Comparison of ENCODE assay signal across 10 cellular contexts in the genomic region with DNA sequence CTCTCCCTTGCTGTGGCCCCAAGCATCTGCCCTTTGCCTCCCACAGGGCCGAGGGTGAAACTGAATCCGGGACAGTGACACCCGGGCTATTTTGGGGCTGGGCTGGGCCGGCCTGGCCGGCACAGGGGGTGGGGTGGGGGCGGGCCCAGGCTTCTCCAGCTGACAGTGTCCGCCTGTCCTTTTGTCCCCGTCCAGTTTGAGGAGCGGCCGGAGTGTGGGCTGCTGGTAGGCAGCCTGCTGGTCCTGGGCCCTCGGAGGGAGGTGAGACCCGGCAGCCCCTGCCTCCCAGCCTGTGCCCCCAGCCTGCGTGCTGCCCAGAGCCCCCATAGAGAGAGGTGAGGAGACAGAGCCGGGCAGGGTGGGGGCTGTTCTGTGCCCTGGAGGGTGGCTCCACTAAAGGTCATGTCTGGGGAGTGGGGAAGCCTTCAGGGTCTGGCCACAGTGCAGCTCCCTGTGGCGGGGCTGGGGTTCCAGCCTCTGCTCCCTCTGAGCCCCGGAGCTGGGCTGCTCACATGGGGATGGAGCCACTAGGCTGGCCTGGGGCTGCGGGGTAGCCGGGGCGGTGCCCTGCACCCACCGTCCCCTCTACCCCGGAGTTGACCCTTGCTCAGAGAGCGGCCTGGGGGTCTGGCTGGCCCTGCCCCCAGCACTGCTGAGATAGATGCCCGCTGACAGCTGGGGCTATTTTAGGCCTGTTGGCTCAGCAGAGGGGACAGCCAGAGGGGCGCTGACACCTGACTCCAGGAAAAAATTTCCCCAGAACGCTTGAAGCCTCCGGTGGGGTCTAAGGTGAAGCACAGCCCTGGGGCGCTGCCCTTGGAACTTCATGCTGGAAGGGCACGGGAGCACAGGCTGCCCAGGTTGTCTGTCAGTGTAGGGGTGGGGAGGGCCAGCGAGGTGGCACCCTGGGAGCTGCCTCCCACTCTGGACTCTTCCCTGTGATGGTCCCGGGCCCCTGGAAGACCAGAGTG. TPM values are rescaled to one million over a fixed set of nuclear protein-coding genes. Genes with fewer than 3 reads are reported as not detected.
DNase-seq lines count a peak whose midpoint lies in the region; ATAC-seq and TF ChIP-seq lines count a peak whose summit lies in the region.
"Had no signal": no experiment of that assay in that cellular context is flagged by ENCODE, and none has a peak within 500 bp of the region (broad histone marks: within the 10 kb centered on the region; RNA-seq: fewer than 3 reads in every experiment).

A gene with protein sequence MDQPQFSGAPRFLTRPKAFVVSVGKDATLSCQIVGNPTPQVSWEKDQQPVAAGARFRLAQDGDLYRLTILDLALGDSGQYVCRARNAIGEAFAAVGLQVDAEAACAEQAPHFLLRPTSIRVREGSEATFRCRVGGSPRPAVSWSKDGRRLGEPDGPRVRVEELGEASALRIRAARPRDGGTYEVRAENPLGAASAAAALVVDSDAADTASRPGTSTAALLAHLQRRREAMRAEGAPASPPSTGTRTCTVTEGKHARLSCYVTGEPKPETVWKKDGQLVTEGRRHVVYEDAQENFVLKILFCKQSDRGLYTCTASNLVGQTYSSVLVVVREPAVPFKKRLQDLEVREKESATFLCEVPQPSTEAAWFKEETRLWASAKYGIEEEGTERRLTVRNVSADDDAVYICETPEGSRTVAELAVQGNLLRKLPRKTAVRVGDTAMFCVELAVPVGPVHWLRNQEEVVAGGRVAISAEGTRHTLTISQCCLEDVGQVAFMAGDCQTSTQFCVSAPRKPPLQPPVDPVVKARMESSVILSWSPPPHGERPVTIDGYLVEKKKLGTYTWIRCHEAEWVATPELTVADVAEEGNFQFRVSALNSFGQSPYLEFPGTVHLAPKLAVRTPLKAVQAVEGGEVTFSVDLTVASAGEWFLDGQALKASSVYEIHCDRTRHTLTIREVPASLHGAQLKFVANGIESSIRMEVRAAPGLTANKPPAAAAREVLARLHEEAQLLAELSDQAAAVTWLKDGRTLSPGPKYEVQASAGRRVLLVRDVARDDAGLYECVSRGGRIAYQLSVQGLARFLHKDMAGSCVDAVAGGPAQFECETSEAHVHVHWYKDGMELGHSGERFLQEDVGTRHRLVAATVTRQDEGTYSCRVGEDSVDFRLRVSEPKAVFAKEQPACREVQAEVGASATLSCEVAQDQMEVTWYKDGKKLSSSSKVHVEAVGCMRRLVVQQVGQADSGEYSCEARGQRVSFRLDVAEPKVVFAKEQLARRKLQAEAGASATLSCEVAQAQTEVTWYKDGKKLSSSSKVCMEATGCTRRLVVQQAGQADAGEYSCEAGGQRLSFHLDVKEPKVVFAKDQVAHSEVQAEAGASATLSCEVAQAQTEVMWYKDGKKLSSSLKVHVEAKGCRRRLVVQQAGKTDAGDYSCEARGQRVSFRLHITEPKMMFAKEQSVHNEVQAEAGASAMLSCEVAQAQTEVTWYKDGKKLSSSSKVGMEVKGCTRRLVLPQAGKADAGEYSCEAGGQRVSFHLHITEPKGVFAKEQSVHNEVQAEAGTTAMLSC (N-terminal part only) (plus strand): TSS at position 194 of the 971 bp plus-strand sequence. CDS start 3,740 bp downstream, outside the sequence.

- no peaks in the 10 kb centered on the region for H3K36me3 Mint-ChIP-seq in activated T-cell treated with anti-CD3 and anti-CD28 coated beads, Interleukin-2, amount 50 U/mL, for 72 hours (ENCODE audit: insufficient read depth in 2 of 2)
- H3K36me3 Mint-ChIP-seq in endothelial cell (ENCODE audit: low read depth, unreplicated experiment): no peaks in the 10 kb centered on the region

- no peaks in the 10 kb centered on the region for H3K9me3 Mint-ChIP-seq in activated T-cell treated with anti-CD3 and anti-CD28 coated beads, Interleukin-2, amount 50 U/mL, for 72 hours
- no peaks in the 10 kb centered on the region for H3K9me3 Mint-ChIP-seq in endothelial cell (ENCODE audit: unreplicated experiment)

- no peaks in the 10 kb centered on the region for H3K4me1 Mint-ChIP-seq in activated T-cell treated with anti-CD3 and anti-CD28 coated beads, Interleukin-2, amount 50 U/mL, for 72 hours (ENCODE audit: low read depth)
- no peaks in the 10 kb centered on the region for H3K4me1 Mint-ChIP-seq in endothelial cell (ENCODE audit: unreplicated experiment)

- peak within 1 kb of the TSS in 1 of 4 donors; percentile 1 for H3K27ac ChIP-seq in transverse colon
- H3K27ac ChIP-seq: colonic mucosa had no signal

- H3K4me3 ChIP-seq in transverse colon: peak within 1 kb of the TSS in 2 of 4 donors; percentile 4 to 16
- H3K4me3 ChIP-seq: colonic mucosa had no signal

- no peaks in the 10 kb centered on the region for H3K36me3 ChIP-seq in transverse colon
- H3K36me3 ChIP-seq: colonic mucosa had no signal

- peaks cover 0 to 8% (median 6%) of the 10 kb centered on the region in 4 donors for H3K4me1 ChIP-seq in transverse colon
- H3K4me1 ChIP-seq: colonic mucosa had no signal

- H3K27me3 ChIP-seq in transverse colon: peaks cover 23% of the 10 kb centered on the region
- H3K27me3 ChIP-seq: colonic mucosa had no signal

- intact Hi-C loops in transverse colon (cut with DNase I; ENCODE audit: low total_unique reads): no loop called here

- DNase-seq in activated T-cell treated with anti-CD3 and anti-CD28 coated beads, Interleukin-2, amount 50 U/mL, for 72 hours: no peak
- DNase-seq in activated T-cell treated with anti-CD3 and anti-CD28 coated beads, Interleukin-2, amount 50 U/mL, for 1 hour: no peak
- DNase-seq in endothelial cell (ENCODE audit: low spot score) (no peak), mucosa of gallbladder (ENCODE audit: low spot score) (no peak), transverse colon (no peak), NCI-H187 treated with DMSO at 0.1 percent for 48 hours (lab: John Stamatoyannopoulos, UW) (no peak)
- DNase-seq: colonic mucosa, NCI-H446 had no signal

- no peak for TF ChIP-seq EP300 in transverse colon (IDR thresholded peaks at IDR 0.05; ENCODE audit: low read depth)

- no peaks in the 10 kb centered on the region for H3K9me3 ChIP-seq in transverse colon
- H3K9me3 ChIP-seq: colonic mucosa had no signal

- WGBS in transverse colon (ENCODE audit: low coverage in 1 of 2), 2 donors: 34% methylated on average over 22 of the region's 30 CpGs; no CpG with 5 or more reads in 1 of the 2 donors

- in situ Hi-C loops in transverse colon (cut with MboI; ENCODE audit: low pct_ligation_motif_present in 1 of 4, low pct_unique_long_range_greater_than_20kb in 1 of 4, low sequenced_read_pairs in 3 of 4): no loop called here

- ATAC-seq in activated T-cell treated with anti-CD3 and anti-CD28 coated beads, Interleukin-2, amount 50 U/mL, for 72 hours (replicated peaks in 1 of 2): no peak
- no peak for ATAC-seq in esophagus mucosa
- no peak for ATAC-seq in HG02610 (IDR thresholded peaks at IDR 0.05; ENCODE audit: unreplicated experiment)

- H3K4me3 Mint-ChIP-seq in activated T-cell treated with anti-CD3 and anti-CD28 coated beads, Interleukin-2, amount 50 U/mL, for 72 hours: no peak within 1 kb of the TSS
- no peak within 1 kb of the TSS for H3K4me3 Mint-ChIP-seq in endothelial cell (ENCODE audit: unreplicated experiment)

- TF ChIP-seq CTCF in endothelial cell (IDR thresholded peaks at IDR 0.05; ENCODE audit: unreplicated experiment) (no peak), transverse colon (IDR thresholded peaks at IDR 0.05) (no peak)

- no peak within 1 kb of the TSS for H3K27ac Mint-ChIP-seq in activated T-cell treated with anti-CD3 and anti-CD28 coated beads, Interleukin-2, amount 50 U/mL, for 72 hours
- H3K27ac Mint-ChIP-seq in endothelial cell (ENCODE audit: unreplicated experiment): no peak within 1 kb of the TSS

- peaks cover 14% of the 10 kb centered on the region for H3K27me3 Mint-ChIP-seq in activated T-cell treated with anti-CD3 and anti-CD28 coated beads, Interleukin-2, amount 50 U/mL, for 72 hours (ENCODE audit: low read depth)
- H3K27me3 Mint-ChIP-seq in endothelial cell (ENCODE audit: unreplicated experiment): peaks cover 5% of the 10 kb centered on the region

- TF ChIP-seq POLR2A in transverse colon (IDR thresholded peaks at IDR 0.05): no peak

RNA-seq across cellular contexts. Expression of the gene that starts here (rescaled TPM):
- 10 to 100 TPM; 25.0 to 27.7 TPM for total RNA-seq in activated T-cell treated with anti-CD3 and anti-CD28 coated beads, Interleukin-2, amount 50 U/mL, for 72 hours
- total RNA-seq in endothelial cell (ENCODE audit: unreplicated experiment): 16.9 TPM
- total RNA-seq in mucosa of gallbladder: 25.8 TPM
- total RNA-seq in transverse colon: 10 to 100 TPM; 11.9 to 21.7 (median 15.8) TPM
- total RNA-seq in esophagus mucosa: 9.8 TPM
